8 cellular contexts compared by ENCODE assay signal in the genomic region with DNA sequence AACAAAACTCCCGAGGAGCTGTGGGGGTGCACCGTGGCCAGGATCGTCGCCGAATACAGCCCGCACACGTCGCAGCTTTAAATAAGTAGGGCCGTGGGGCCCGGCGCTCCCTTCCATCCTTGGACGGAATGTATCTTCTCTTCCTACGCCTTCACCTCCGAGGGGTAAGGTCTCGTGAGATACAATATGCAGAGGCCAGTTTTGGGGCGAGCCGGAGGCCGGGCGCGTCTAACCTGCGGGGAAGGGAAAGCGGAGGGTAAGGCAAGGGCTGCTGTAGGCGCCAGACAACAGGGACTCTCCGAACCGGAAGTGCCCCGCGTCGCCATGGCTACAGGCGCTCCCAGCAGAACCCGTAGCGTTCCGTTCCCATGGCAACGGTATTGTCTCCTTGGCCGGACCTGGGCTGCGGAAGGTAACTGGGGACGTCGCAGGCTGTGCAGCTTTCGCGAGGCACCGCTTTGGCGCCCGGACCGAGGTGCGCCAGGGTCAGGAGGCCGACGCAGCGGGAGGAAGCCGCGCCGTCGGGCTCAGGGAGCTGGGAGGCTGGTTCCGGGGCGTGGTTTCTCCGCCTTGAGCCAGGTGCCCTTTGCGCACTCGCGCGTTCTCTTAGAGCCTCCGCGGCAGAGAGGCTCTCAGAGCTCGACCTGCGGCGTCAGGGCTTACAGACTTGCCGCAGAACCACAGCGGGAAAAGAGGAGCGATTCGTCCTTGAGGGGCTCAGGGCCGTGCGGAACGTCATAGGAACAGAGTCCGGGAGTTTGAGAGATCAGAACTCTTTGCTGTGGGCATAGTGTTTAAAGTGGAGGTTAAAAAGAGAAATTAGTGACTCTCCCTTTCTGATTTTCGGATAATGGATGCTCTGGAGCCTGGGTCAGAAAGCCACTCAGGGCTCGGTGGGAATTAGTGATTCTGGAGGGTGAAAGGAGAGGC. TPM values are rescaled to one million over a fixed set of nuclear protein-coding genes. Genes with fewer than 3 reads are reported as not detected.
A peak's percentile ranks its signal among the peaks of the same experiment; 100 is the strongest.
DNase-seq lines count a peak whose midpoint lies in the region; TF ChIP-seq lines count a peak whose summit lies in the region.

TSS of gene TTC23L (plus strand) at position 380 of the 930 bp plus-strand sequence. CDS start 1,508 bp downstream, outside the sequence.

- peaks cover 0 to 4% of the 10 kb centered on the region in 2 donors for H3K4me1 ChIP-seq in right atrium auricular region
- H3K4me1 ChIP-seq in prostate gland (replicated peaks): no peaks in the 10 kb centered on the region
- no peaks in the 10 kb centered on the region for H3K4me1 ChIP-seq in urinary bladder (ENCODE audit: insufficient read depth)

- H3K9me3 ChIP-seq in right atrium auricular region: no peaks in the 10 kb centered on the region
- no peaks in the 10 kb centered on the region for H3K9me3 ChIP-seq in prostate gland

- POLR2A ChIA-PET in HEK293T (lab: Yijun Ruan, JAX): interaction anchor here (0.7 to 2.1 kb wide), 8 partner anchors 10 to 184 kb away, joined by 3 to 8 read pairs (median 4); partner anchors contain the start of genes BRIX1 and RAD1

- H3K4me3 ChIP-seq in GM06990 (replicated peaks; ENCODE audit: low read depth, low read length) (peak within 1 kb of the TSS; percentile 71), right atrium auricular region (peak within 1 kb of the TSS; percentile 70 to 77), prostate gland (peak within 1 kb of the TSS; percentile 49 to 73), urinary bladder (ENCODE audit: low read depth, low read length) (peak within 1 kb of the TSS; percentile 64)

- H3K27ac ChIP-seq in right atrium auricular region (peak within 1 kb of the TSS; percentile 45 to 59), prostate gland (peak within 1 kb of the TSS; percentile 67 to 78), urinary bladder (ENCODE audit: low read depth) (peak within 1 kb of the TSS; percentile 64)

- DNase-seq in GM06990 (ENCODE audit: extremely low read depth, insufficient read length) (peak; percentile 93), HEK293T (ENCODE audit: extremely low spot score) (peak; percentile 89), MV-4-11 (lab: John Stamatoyannopoulos, UW) (peak; percentile 60), SW 1271 (lab: John Stamatoyannopoulos, UW) (peak; percentile 77 to 89), amygdala (lab: John Stamatoyannopoulos, UW) (peak in 54 of 56 donors; percentile 25 to 87 (median 71)), right atrium auricular region (ENCODE audit: low spot score) (peak; percentile 89), prostate gland (ENCODE audit: low spot score) (peak; percentile 87)

- WGBS in prostate gland: 1% methylated on average over 65 of the region's 73 CpGs
- WGBS in urinary bladder: under 1% methylated on average over 73 of the region's 73 CpGs

- TF ChIP-seq CTCF in GM06990 (IDR thresholded peaks at IDR 0.05; ENCODE audit: insufficient read depth, low read length, poor library complexity, severe bottlenecking): no peak
- TF ChIP-seq CTCF in right atrium auricular region (IDR thresholded peaks at IDR 0.05): no peak
- no peak for TF ChIP-seq CTCF in prostate gland (IDR thresholded peaks at IDR 0.05)

- CTCF ChIA-PET in HEK293T (lab: Yijun Ruan, JAX): no interaction called here

- H3K36me3 ChIP-seq in GM06990 (ENCODE audit: control insufficient read depth, insufficient read depth, low read length) (no peaks in the 10 kb centered on the region), right atrium auricular region (no peaks in the 10 kb centered on the region), prostate gland (no peaks in the 10 kb centered on the region), urinary bladder (ENCODE audit: insufficient read depth) (no peaks in the 10 kb centered on the region)

- intact Hi-C loops in prostate gland (cut with DNase I): no loop called here

- peak; percentile 79 for TF ChIP-seq POLR2A in prostate gland (IDR thresholded peaks at IDR 0.05)

- H3K27me3 ChIP-seq in GM06990 (replicated peaks; ENCODE audit: control insufficient read depth, insufficient read depth, low read length): no peaks in the 10 kb centered on the region; the same call in 1 of the 2 replicates
- no peaks in the 10 kb centered on the region for H3K27me3 ChIP-seq in right atrium auricular region
- no peaks in the 10 kb centered on the region for H3K27me3 ChIP-seq in prostate gland (replicated peaks; ENCODE audit: insufficient read depth)

TF ChIP-seq in HEK293T, 16 proteins besides CTCF, POLR2A, EP300 and RAD21:
- TF ChIP-seq ELF4 (IDR thresholded peaks at IDR 0.05) (peak; percentile 43; the same call in 1 of the 2 replicates), L3MBTL2 (conservative IDR thresholded peaks at IDR 0.05) (peak; percentile 77), HDGF (IDR thresholded peaks at IDR 0.05; ENCODE audit: borderline replicate concordance) (no peak)

RNA-seq across cellular contexts. Expression of gene TTC23L, which starts in this region (rescaled TPM):
- total RNA-seq in right atrium auricular region: under 1 TPM in 1 of 2 donors, not detected in 1; 0.28 TPM
- total RNA-seq in prostate gland: 1 to 10 TPM; 2.4 to 2.7 TPM
- total RNA-seq in urinary bladder: 1.3 TPM
- 0.37 TPM for polyA plus RNA-seq in urinary bladder

Comparison
In these comparisons a context has a peak if more than half of its experiments do, and no peak if none do; other contexts are left out.
1. Peak in every context shown above with its lines: DNase-seq, H3K4me3 ChIP-seq and H3K27ac ChIP-seq.
2. Peak in DNase-seq, H3K4me3 ChIP-seq and H3K27ac ChIP-seq in right atrium auricular region; RNA of the gene not detected or under 1 TPM.